8 cellular contexts compared by ENCODE assay signal in the genomic region with DNA sequence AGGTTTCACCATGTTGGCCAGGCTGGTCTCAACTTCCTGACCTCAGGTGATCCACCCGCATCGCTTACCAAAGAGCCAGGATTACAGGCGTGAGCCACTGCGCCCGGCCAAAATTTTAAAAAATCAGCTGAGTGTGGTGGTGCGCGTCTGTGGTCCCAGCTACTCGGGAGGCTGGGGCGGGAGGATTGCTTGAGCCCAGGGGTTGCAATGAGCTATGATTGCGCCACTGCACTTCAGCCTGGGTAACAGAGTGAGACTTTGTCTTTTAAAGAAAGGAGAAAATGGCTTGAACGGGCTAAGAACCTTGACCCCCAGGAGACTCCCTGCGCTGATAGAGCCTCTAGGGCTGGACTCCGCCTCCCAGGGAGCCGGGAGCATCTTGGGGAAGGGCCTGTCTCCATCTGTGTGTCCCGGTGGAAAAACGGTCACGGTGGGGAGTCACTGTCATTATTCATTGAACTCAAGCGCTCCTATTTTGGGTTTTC. TPM values are rescaled to one million over a fixed set of nuclear protein-coding genes. Genes with fewer than 3 reads are reported as not detected.
DNase-seq lines count a peak whose midpoint lies in the region; ATAC-seq and TF ChIP-seq lines count a peak whose summit lies in the region.

No MANE protein-coding gene starts in this region.

- H3K4me3 Mint-ChIP-seq in activated CD8-positive, alpha-beta memory T cell treated with anti-CD3 and anti-CD28 coated beads, Interleukin-2, amount 10 ng/mL, durations not matched to agents 7 days and 5 days: peak overlapping the region; percentile 85
- peak overlapping the region; percentile 83 for H3K4me3 Mint-ChIP-seq in activated naive CD8-positive, alpha-beta T cell treated with anti-CD3 and anti-CD28 coated beads, Interleukin-2, amount 50 U/mL, for 24 hours
- peak overlapping the region; percentile 84 to 87 for H3K4me3 Mint-ChIP-seq in stimulated activated naive CD8-positive, alpha-beta T cell treated with anti-CD3 and anti-CD28 coated beads, Interleukin-15, amount 100 ng/mL, for 72 hours

- no peaks in the 10 kb centered on the region for H3K27me3 Mint-ChIP-seq in activated CD8-positive, alpha-beta memory T cell treated with anti-CD3 and anti-CD28 coated beads, Interleukin-2, amount 10 ng/mL, durations not matched to agents 7 days and 5 days
- H3K27me3 Mint-ChIP-seq in activated naive CD8-positive, alpha-beta T cell treated with anti-CD3 and anti-CD28 coated beads, Interleukin-2, amount 50 U/mL, for 24 hours: no peaks in the 10 kb centered on the region
- no peaks in the 10 kb centered on the region for H3K27me3 Mint-ChIP-seq in stimulated activated naive CD8-positive, alpha-beta T cell treated with anti-CD3 and anti-CD28 coated beads, Interleukin-15, amount 100 ng/mL, for 72 hours

- peaks cover 4% of the 10 kb centered on the region for H3K9me3 ChIP-seq in iPS-18c (ENCODE audit: control insufficient read depth, insufficient read depth, low read length)

- H3K4me3 ChIP-seq in iPS-18c (ENCODE audit: insufficient read depth, low read depth, low read length): peak overlapping the region; percentile 93

- POLR2A ChIA-PET in HEK293T (lab: Yijun Ruan, JAX): interaction anchor here (0.9 to 1.8 kb wide), 10 partner anchors 9 to 134 kb away, joined by 3 to 5 read pairs (median 4); no protein-coding TSS in a partner anchor

- peak overlapping the region; percentile 93 for H3K27ac Mint-ChIP-seq in activated CD8-positive, alpha-beta memory T cell treated with anti-CD3 and anti-CD28 coated beads, Interleukin-2, amount 10 ng/mL, durations not matched to agents 7 days and 5 days
- peak overlapping the region; percentile 81 for H3K27ac Mint-ChIP-seq in activated naive CD8-positive, alpha-beta T cell treated with anti-CD3 and anti-CD28 coated beads, Interleukin-2, amount 50 U/mL, for 24 hours
- H3K27ac Mint-ChIP-seq in stimulated activated naive CD8-positive, alpha-beta T cell treated with anti-CD3 and anti-CD28 coated beads, Interleukin-15, amount 100 ng/mL, for 72 hours: peak overlapping the region; percentile 47 to 71

- H3K4me1 Mint-ChIP-seq in activated CD8-positive, alpha-beta memory T cell treated with anti-CD3 and anti-CD28 coated beads, Interleukin-2, amount 10 ng/mL, durations not matched to agents 7 days and 5 days: peaks cover 42% of the 10 kb centered on the region
- peaks cover 44% of the 10 kb centered on the region for H3K4me1 Mint-ChIP-seq in activated naive CD8-positive, alpha-beta T cell treated with anti-CD3 and anti-CD28 coated beads, Interleukin-2, amount 50 U/mL, for 24 hours
- peaks cover 41% of the 10 kb centered on the region for H3K4me1 Mint-ChIP-seq in stimulated activated naive CD8-positive, alpha-beta T cell treated with anti-CD3 and anti-CD28 coated beads, Interleukin-15, amount 100 ng/mL, for 72 hours

- H3K9me3 Mint-ChIP-seq in activated CD8-positive, alpha-beta memory T cell treated with anti-CD3 and anti-CD28 coated beads, Interleukin-2, amount 10 ng/mL, durations not matched to agents 7 days and 5 days (ENCODE audit: low read depth): no peaks in the 10 kb centered on the region
- no peaks in the 10 kb centered on the region for H3K9me3 Mint-ChIP-seq in activated naive CD8-positive, alpha-beta T cell treated with anti-CD3 and anti-CD28 coated beads, Interleukin-2, amount 50 U/mL, for 24 hours
- no peaks in the 10 kb centered on the region for H3K9me3 Mint-ChIP-seq in stimulated activated naive CD8-positive, alpha-beta T cell treated with anti-CD3 and anti-CD28 coated beads, Interleukin-15, amount 100 ng/mL, for 72 hours

- H3K36me3 Mint-ChIP-seq in activated CD8-positive, alpha-beta memory T cell treated with anti-CD3 and anti-CD28 coated beads, Interleukin-2, amount 10 ng/mL, durations not matched to agents 7 days and 5 days: peaks cover 8% of the 10 kb centered on the region
- H3K36me3 Mint-ChIP-seq in activated naive CD8-positive, alpha-beta T cell treated with anti-CD3 and anti-CD28 coated beads, Interleukin-2, amount 50 U/mL, for 24 hours (ENCODE audit: low read depth): no peaks in the 10 kb centered on the region

- ATAC-seq in activated CD8-positive, alpha-beta memory T cell treated with anti-CD3 and anti-CD28 coated beads, Interleukin-2, amount 10 ng/mL, durations not matched to agents 7 days and 5 days: peak; percentile 4
- ATAC-seq in HG03342 (IDR thresholded peaks at IDR 0.05; ENCODE audit: unreplicated experiment): peak; percentile 2
- ATAC-seq in activated naive CD8-positive, alpha-beta T cell treated with anti-CD3 and anti-CD28 coated beads, Interleukin-2, amount 50 U/mL, for 24 hours: no peak
- ATAC-seq in stimulated activated naive CD8-positive, alpha-beta T cell treated with anti-CD3 and anti-CD28 coated beads, Interleukin-15, amount 100 ng/mL, for 72 hours: no peak

- CTCF ChIA-PET in activated CD8-positive, alpha-beta memory T cell treated with anti-CD3 and anti-CD28 coated beads, Interleukin-2, amount 10 ng/mL, durations not matched to agents 7 days and 5 days (lab: Charles Lee): interaction anchor here (0.7 to 1.6 kb wide), 3 partner anchors 112 to 135 kb away, joined by 4 to 7 read pairs (median 6); partner anchors contain the start of gene RABGEF1
- CTCF ChIA-PET in HEK293T (lab: Yijun Ruan, JAX): interaction anchor here (1.0 kb wide), 1 partner anchor 69 kb away, joined by 3 read pairs; no protein-coding TSS in a partner anchor

- DNase-seq in activated CD8-positive, alpha-beta memory T cell treated with anti-CD3 and anti-CD28 coated beads, Interleukin-2, amount 10 ng/mL, durations not matched to agents 7 days and 5 days: no peak
- no peak for DNase-seq in activated CD8-positive, alpha-beta memory T cell treated with anti-CD3 and anti-CD28 coated beads, Interleukin-2, amount 50 U/mL, for 48 hours
- no peak for DNase-seq in activated naive CD8-positive, alpha-beta T cell treated with anti-CD3 and anti-CD28 coated beads, Interleukin-2, amount 50 U/mL, for 24 hours
- DNase-seq in stimulated activated naive CD8-positive, alpha-beta T cell treated with anti-CD3 and anti-CD28 coated beads, Interleukin-15, amount 100 ng/mL, for 72 hours: peak in 1 of 2 donors; percentile 14
- DNase-seq in stimulated activated CD4-positive, alpha-beta T cell treated with anti-CD3 and anti-CD28 coated beads, Interleukin-2, amount 100 ng/mL, for 24 hours: no peak
- DNase-seq in HEK293T (ENCODE audit: extremely low spot score): no peak

TF ChIP-seq in HEK293T, 16 proteins besides CTCF, POLR2A, EP300 and RAD21:
- no peak for TF ChIP-seq LEF1 (IDR thresholded peaks at IDR 0.05; ENCODE audit: borderline replicate concordance)
- TF ChIP-seq SP1 (IDR thresholded peaks at IDR 0.05): no peak
- no peak for TF ChIP-seq HDGF (IDR thresholded peaks at IDR 0.05; ENCODE audit: borderline replicate concordance)
- no peak for TF ChIP-seq ELF4 (IDR thresholded peaks at IDR 0.05)
- TF ChIP-seq FOXA1 (IDR thresholded peaks at IDR 0.05): no peak
- TF ChIP-seq SUZ12 (IDR thresholded peaks at IDR 0.05): no peak
- no peak for TF ChIP-seq ARNT (IDR thresholded peaks at IDR 0.05)
TF ChIP-seq in HEK293T: peak in this region for 0.

RNA-seq across cellular contexts. Expression of gene KCTD7, which starts 0.8 kb away (rescaled TPM):
- 10 to 100 TPM; 27.8 to 41.9 TPM for total RNA-seq in activated CD8-positive, alpha-beta memory T cell treated with anti-CD3 and anti-CD28 coated beads, Interleukin-2, amount 10 ng/mL, durations not matched to agents 7 days and 5 days

Comparison
In these comparisons a context has a peak if more than half of its experiments do, and no peak if none do; other contexts are left out.
1. ATAC-seq: peak in activated CD8-positive, alpha-beta memory T cell treated with anti-CD3 and anti-CD28 coated beads, Interleukin-2, amount 10 ng/mL, durations not matched to agents 7 days and 5 days (single experiment) and HG03342 (single experiment); none in activated naive CD8-positive, alpha-beta T cell treated with anti-CD3 and anti-CD28 coated beads, Interleukin-2, amount 50 U/mL, for 24 hours (single experiment) and stimulated activated naive CD8-positive, alpha-beta T cell treated with anti-CD3 and anti-CD28 coated beads, Interleukin-15, amount 100 ng/mL, for 72 hours (single experiment).
2. Peak in every context shown above with its lines, with median percentiles within 50 percentile points of each other: H3K27ac Mint-ChIP-seq and H3K4me3 Mint-ChIP-seq.